Comparison of ENCODE assay signal across 8 cellular contexts in the genomic region with DNA sequence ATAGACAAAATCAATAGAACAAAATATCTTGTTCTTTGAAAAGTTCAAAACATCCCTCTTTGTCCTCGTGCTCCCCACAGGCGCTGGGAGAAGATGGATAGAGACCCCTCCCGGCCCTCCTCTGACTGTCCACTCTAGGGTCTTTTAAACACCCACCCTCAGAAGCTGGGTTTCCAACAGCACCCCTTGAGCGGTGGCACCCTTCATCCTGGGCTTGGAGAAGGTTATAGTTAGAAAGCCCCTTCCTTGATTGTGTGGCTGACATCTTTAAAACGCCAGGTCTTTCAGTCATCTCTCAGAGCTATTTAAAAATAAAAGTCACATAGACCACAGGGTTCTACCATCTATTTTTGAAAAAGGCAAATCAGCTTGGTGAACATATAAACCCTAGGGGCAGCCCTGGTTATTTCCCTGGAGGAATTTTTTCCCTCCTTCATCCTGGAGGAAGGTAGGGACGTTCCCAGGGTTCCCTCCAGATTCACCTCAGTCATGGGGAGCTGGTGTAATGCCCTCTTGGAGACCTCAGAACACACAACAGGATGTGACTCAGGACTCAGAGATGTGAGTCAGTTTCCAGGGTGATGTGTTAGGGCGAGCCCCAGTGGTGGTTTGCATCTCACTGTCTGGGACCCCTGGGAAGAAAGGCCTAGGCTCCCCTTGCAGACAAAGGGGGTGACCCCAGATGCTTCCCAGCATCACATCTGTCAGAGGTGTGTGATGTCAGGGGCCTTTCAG.
DNase-seq lines count a peak whose midpoint lies in the region; ATAC-seq lines count a peak whose summit lies in the region.

No MANE protein-coding gene starts in this region.

- H3K27ac ChIP-seq in CD8-positive, alpha-beta memory T cell (ENCODE audit: low read depth, low read length) = peak overlapping the region; percentile 53

- H3K27me3 ChIP-seq in CD8-positive, alpha-beta memory T cell (ENCODE audit: insufficient read depth, low read length, poor library complexity, severe bottlenecking) = no peaks in the 10 kb centered on the region

- no peaks in the 10 kb centered on the region for H3K9me3 ChIP-seq in CD8-positive, alpha-beta memory T cell (ENCODE audit: low read length)

- H3K27me3 Mint-ChIP-seq in CD8-positive, alpha-beta memory T cell = no peaks in the 10 kb centered on the region

- H3K4me3 ChIP-seq in CD8-positive, alpha-beta memory T cell (ENCODE audit: low read length) = no peak overlapping the region

- DNase-seq in CD8-positive, alpha-beta memory T cell = peak; percentile 4 to 84 (median 59)
- DNase-seq in activated CD4-positive, CD25-positive, alpha-beta regulatory T cell (lab: John Stamatoyannopoulos, UW) = peak in 3 of 4 experiments; percentile 13 to 21 (median 15)
- peak; percentile 46 for DNase-seq in central memory CD4-positive, alpha-beta T cell
- DNase-seq in pulmonary artery endothelial cell (ENCODE audit: low read depth, low spot score) (peak; percentile 93), HUDEP-2 (lab: John Stamatoyannopoulos, UW; ENCODE audit: unreplicated experiment in 76 of 76) (no peak)

- H3K27ac Mint-ChIP-seq in CD8-positive, alpha-beta memory T cell = peak overlapping the region; percentile 89 to 98 (median 96)

- peaks cover 0 to 32% (median 4%) of the 10 kb centered on the region in 3 donors for H3K36me3 Mint-ChIP-seq in CD8-positive, alpha-beta memory T cell

- H3K4me1 Mint-ChIP-seq in CD8-positive, alpha-beta memory T cell = peaks cover 81 to 94% (median 92%) of the 10 kb centered on the region in 3 donors

- CTCF ChIA-PET in CD8-positive, alpha-beta memory T cell (lab: Charles Lee) = interaction anchor here (1.2 kb wide), 1 partner anchor 9 kb away, joined by 3 read pairs; no protein-coding TSS in a partner anchor

- POLR2A ChIA-PET in CD8-positive, alpha-beta memory T cell (lab: Charles Lee) = interaction anchor here (0.6 to 1.7 kb wide), 3 partner anchors 80 to 1334 kb away, joined by 3 to 6 read pairs (median 5); no protein-coding TSS in a partner anchor

- peaks cover 7% of the 10 kb centered on the region for H3K36me3 ChIP-seq in CD8-positive, alpha-beta memory T cell (ENCODE audit: insufficient read depth, low read length)

- H3K9me3 Mint-ChIP-seq in CD8-positive, alpha-beta memory T cell = peaks cover 0 to 4% (median 0%) of the 10 kb centered on the region in 5 donors

- peak; percentile 58 for ATAC-seq in HG03039 (IDR thresholded peaks at IDR 0.05; ENCODE audit: unreplicated experiment)
- ATAC-seq in HG03095 (IDR thresholded peaks at IDR 0.05; ENCODE audit: unreplicated experiment) = no peak
- no peak for ATAC-seq in HG03521 (IDR thresholded peaks at IDR 0.05; ENCODE audit: unreplicated experiment)

- peak overlapping the region; percentile 28 to 75 (median 67) for H3K4me3 Mint-ChIP-seq in CD8-positive, alpha-beta memory T cell

- peaks cover 53% of the 10 kb centered on the region for H3K4me1 ChIP-seq in CD8-positive, alpha-beta memory T cell (ENCODE audit: insufficient read depth, low read length)

Comparison
In these comparisons a context has a peak if more than half of its experiments do, and no peak if none do; other contexts are left out.
1. DNase-seq: peak in CD8-positive, alpha-beta memory T cell (5 of 5), activated CD4-positive, CD25-positive, alpha-beta regulatory T cell (3 of 4), central memory CD4-positive, alpha-beta T cell (single experiment) and pulmonary artery endothelial cell (single experiment); none in HUDEP-2 (0 of 76).